8 cellular contexts compared by ENCODE assay signal in genomic region chr17:82031885-82032627, GRCh38. TPM values are rescaled to one million over a fixed set of nuclear protein-coding genes. Genes with fewer than 3 reads are reported as not detected.
DNase-seq lines count a peak whose midpoint lies in the region; ATAC-seq and TF ChIP-seq lines count a peak whose summit lies in the region.

No MANE protein-coding gene starts in this region.

- POLR2A ChIA-PET in MCF 10A (lab: Yijun Ruan, JAX): interaction anchor here (0.8 to 1.3 kb wide), 5 partner anchors 9 to 120 kb away, joined by 3 to 4 read pairs (median 3); partner anchors contain the start of genes CENPX and LRRC45

- H3K14ac ChIP-seq in mesenchymal stem cell (ENCODE audit: low read length in 2 of 2): peak overlapping the region in 1 of 2 experiments; percentile 80

- H4K91ac ChIP-seq in mesenchymal stem cell (ENCODE audit: low read length): peak overlapping the region; percentile 57

- intact Hi-C loops in Right ventricle myocardium superior (cut with DNase I) (no loop called here), MCF 10A (cut with micrococcal nuclease) (loop anchor here (2.0 to 10.0 kb wide), 3 partner anchors 63 to 213 kb away; partner anchors contain the start of gene FASN)

- no peaks in the 10 kb centered on the region for H3K4me1 Mint-ChIP-seq in MCF 10A (ENCODE audit: insufficient read depth, unreplicated experiment)

- H3K27ac Mint-ChIP-seq in MCF 10A (ENCODE audit: low read depth, unreplicated experiment): no peak overlapping the region

- peak overlapping the region; percentile 56 for H3K4me3 Mint-ChIP-seq in MCF 10A (ENCODE audit: unreplicated experiment)

- peaks cover 15% of the 10 kb centered on the region for H3K79me1 ChIP-seq in mesenchymal stem cell (replicated peaks; ENCODE audit: low read length, poor library complexity, severe bottlenecking)

- H3K4me2 ChIP-seq in OCI-LY3 (ENCODE audit: low read length) (peak overlapping the region; percentile 60), mesenchymal stem cell (ENCODE audit: low read length, poor library complexity, severe bottlenecking) (peak overlapping the region; percentile 94)

- H3K27ac ChIP-seq in cardiac muscle cell (no peak overlapping the region), OCI-LY3 (ENCODE audit: low read length) (no peak overlapping the region), mesenchymal stem cell (ENCODE audit: low read length, poor library complexity, severe bottlenecking) (no peak overlapping the region)

- CTCF ChIA-PET in MCF 10A (lab: Yijun Ruan, JAX): interaction anchor here (2.2 kb wide), 1 partner anchor 12 kb away, joined by 7 read pairs; no protein-coding TSS in a partner anchor

- no peaks in the 10 kb centered on the region for H3K9me3 Mint-ChIP-seq in MCF 10A (ENCODE audit: unreplicated experiment)

- H2BK12ac ChIP-seq in mesenchymal stem cell (ENCODE audit: low read length in 2 of 2): no peak overlapping the region

- H3K36me3 Mint-ChIP-seq in MCF 10A (ENCODE audit: insufficient read depth, unreplicated experiment): no peaks in the 10 kb centered on the region

- H3K4me3 ChIP-seq in cardiac muscle cell (peak overlapping the region; percentile 44), OCI-LY3 (ENCODE audit: low read length) (peak overlapping the region; percentile 65), mesenchymal stem cell (ENCODE audit: insufficient read depth in 1 of 2, low read depth in 1 of 2, low read length in 2 of 2) (peak overlapping the region; percentile 64 to 66)

- peak overlapping the region; percentile 60 to 68 for H3K4ac ChIP-seq in mesenchymal stem cell (ENCODE audit: low read depth in 1 of 2, low read length in 2 of 2)

- no peak overlapping the region for H2AFZ ChIP-seq in OCI-LY3 (ENCODE audit: low read depth, low read length)
- H2AFZ ChIP-seq in mesenchymal stem cell (ENCODE audit: low read depth, low read length): peak overlapping the region; percentile 62

- TF ChIP-seq CTCF in cardiac muscle cell (IDR thresholded peaks at IDR 0.05; ENCODE audit: low read depth, low read length) (no peak), OCI-LY3 (IDR thresholded peaks at IDR 0.05; ENCODE audit: low read depth, low read length) (no peak), MCF 10A (IDR thresholded peaks at IDR 0.05; ENCODE audit: unreplicated experiment) (no peak)

- H4K8ac ChIP-seq in mesenchymal stem cell (ENCODE audit: low read length): peak overlapping the region; percentile 19

- no peak overlapping the region for H2BK5ac ChIP-seq in mesenchymal stem cell (ENCODE audit: low read depth, low read length, poor library complexity, severe bottlenecking)

- peak overlapping the region; percentile 84 for H2BK15ac ChIP-seq in mesenchymal stem cell (ENCODE audit: low read depth, poor library complexity, severe bottlenecking)

- peaks cover 8% of the 10 kb centered on the region for H3K4me1 ChIP-seq in cardiac muscle cell (ENCODE audit: low read depth)
- H3K4me1 ChIP-seq in OCI-LY3 (ENCODE audit: low read length): peaks cover 26% of the 10 kb centered on the region
- H3K4me1 ChIP-seq in mesenchymal stem cell (ENCODE audit: control insufficient read depth, insufficient read depth, low read depth, low read length): peaks cover 29% of the 10 kb centered on the region

- BruUV-seq in MCF 10A (replicated peaks; lab: Mats Ljungman, UMichigan): no TSS peak

- H3K18ac ChIP-seq in mesenchymal stem cell (ENCODE audit: low read depth in 1 of 2, low read length in 2 of 2): peak overlapping the region; percentile 52 to 78

- H2BK120ac ChIP-seq in mesenchymal stem cell (ENCODE audit: low read depth, low read length): peak overlapping the region; percentile 66

- H3K9me3 ChIP-seq in cardiac muscle cell (ENCODE audit: low read depth): no peaks in the 10 kb centered on the region
- no peaks in the 10 kb centered on the region for H3K9me3 ChIP-seq in OCI-LY3 (ENCODE audit: insufficient read depth, low read length)
- no peaks in the 10 kb centered on the region for H3K9me3 ChIP-seq in mesenchymal stem cell (ENCODE audit: control insufficient read depth, low read length)

- 0 out of 2 replicates have a peak overlapping the region, but pooled peaks have one; percentile 19 for H3K9ac ChIP-seq in OCI-LY3 (ENCODE audit: low read length)
- H3K9ac ChIP-seq in mesenchymal stem cell (ENCODE audit: low read length): peak overlapping the region; percentile 38

- no peak overlapping the region for H2AK5ac ChIP-seq in mesenchymal stem cell (ENCODE audit: low read length, severe bottlenecking)

- ATAC-seq in Right ventricle myocardium superior (ENCODE audit: poor library complexity) (no peak), HG03196 (IDR thresholded peaks at IDR 0.05; ENCODE audit: unreplicated experiment) (no peak), HG03442 (IDR thresholded peaks at IDR 0.05; ENCODE audit: unreplicated experiment) (no peak), GM19035 (IDR thresholded peaks at IDR 0.05; ENCODE audit: unreplicated experiment) (no peak)

- 12% methylated on average over 32 of the region's 59 CpGs for WGBS in mesenchymal stem cell

- peak in 1 of 2 donors; percentile 43 for DNase-seq in cardiac muscle cell (ENCODE audit: low read depth in 1 of 2, low spot score in 1 of 2)
- DNase-seq in Right ventricle myocardium superior: no peak
- peak; percentile 51 for DNase-seq in MCF 10A (ENCODE audit: unreplicated experiment)
- peak; percentile 13 for DNase-seq in mesenchymal stem cell

- H3K27me3 Mint-ChIP-seq in MCF 10A (ENCODE audit: insufficient read depth, unreplicated experiment): no peaks in the 10 kb centered on the region

- H3K27me3 ChIP-seq in cardiac muscle cell: no peaks in the 10 kb centered on the region
- H3K27me3 ChIP-seq in OCI-LY3 (ENCODE audit: low read depth, low read length): no peaks in the 10 kb centered on the region
- H3K27me3 ChIP-seq in mesenchymal stem cell (ENCODE audit: control insufficient read depth in 1 of 2, insufficient read depth in 1 of 2, low read length in 2 of 2): peaks cover 0 to 12% of the 10 kb centered on the region in 2 experiments

- peaks cover 5% of the 10 kb centered on the region; the same call in 1 of the 2 replicates for H4K20me1 ChIP-seq in OCI-LY3 (ENCODE audit: insufficient read depth, low read length)

- H3K79me2 ChIP-seq in OCI-LY3 (ENCODE audit: low read length): peaks cover 7% of the 10 kb centered on the region

- no peak overlapping the region for H3K23ac ChIP-seq in mesenchymal stem cell (ENCODE audit: low read length in 2 of 2)

- H3K36me3 ChIP-seq in cardiac muscle cell (no peaks in the 10 kb centered on the region), OCI-LY3 (replicated peaks; ENCODE audit: low read depth, low read length) (peaks cover 7% of the 10 kb centered on the region), mesenchymal stem cell (ENCODE audit: control insufficient read depth in 1 of 2, insufficient read depth in 2 of 2, low read depth in 1 of 2, low read length in 2 of 2) (peaks cover 0 to 55% of the 10 kb centered on the region in 2 experiments)

RNA-seq across cellular contexts. Expression of gene RAC3, which starts 0.6 kb away (rescaled TPM):
- total RNA-seq in cardiac muscle cell (58.7 and 73.7 TPM in 2 replicates), Right ventricle myocardium superior (0.97 TPM), MCF 10A (2022) (7.1 and 9.7 TPM in 2 replicates)
- polyA plus RNA-seq in cardiac muscle cell: 9.9 and 16.4 TPM in 2 replicates
- polyA plus RNA-seq in mesenchymal stem cell (2013, experiment 1 of 2): 33.3 TPM
- polyA plus RNA-seq in mesenchymal stem cell (2013, experiment 2 of 2): 31.4 TPM

RNA-seq across cellular contexts. Expression of gene DCXR, which starts 5.4 kb away (rescaled TPM):
- total RNA-seq in cardiac muscle cell: 164 and 256 TPM in 2 replicates
- 228 and 312 TPM in 2 replicates for polyA plus RNA-seq in cardiac muscle cell
- 178 TPM for total RNA-seq in Right ventricle myocardium superior
- total RNA-seq in MCF 10A (2022): 77.9 and 111 TPM in 2 replicates
- 39.7 TPM for polyA plus RNA-seq in mesenchymal stem cell (2013, experiment 1 of 2)
- 43.5 TPM for polyA plus RNA-seq in mesenchymal stem cell (2013, experiment 2 of 2)

RNA-seq across cellular contexts. Expression of gene LRRC45, which starts 9.0 kb away (rescaled TPM):
- total RNA-seq in cardiac muscle cell (36.5 and 43.3 TPM in 2 replicates), Right ventricle myocardium superior (4.7 TPM), MCF 10A (2022) (2.6 and 3.4 TPM in 2 replicates)
- 15.2 and 31.8 TPM in 2 replicates for polyA plus RNA-seq in cardiac muscle cell
- 4.8 TPM for polyA plus RNA-seq in mesenchymal stem cell (2013, experiment 1 of 2)
- 5.2 TPM for polyA plus RNA-seq in mesenchymal stem cell (2013, experiment 2 of 2)

RNA-seq across cellular contexts. Expression of gene CENPX, which starts 9.4 kb away (rescaled TPM):
- total RNA-seq in cardiac muscle cell (82.9 and 108 TPM in 2 replicates), Right ventricle myocardium superior (27.8 TPM), MCF 10A (2022) (27.6 and 35.6 TPM in 2 replicates)
- 98.2 and 129 TPM in 2 replicates for polyA plus RNA-seq in cardiac muscle cell
- 26.5 TPM for polyA plus RNA-seq in mesenchymal stem cell (2013, experiment 1 of 2)
- 26.0 TPM for polyA plus RNA-seq in mesenchymal stem cell (2013, experiment 2 of 2)

RNA-seq across cellular contexts. Expression of gene RFNG, which starts 19.6 kb away (rescaled TPM):
- total RNA-seq in cardiac muscle cell (94.6 and 104 TPM in 2 replicates), Right ventricle myocardium superior (20.5 TPM), MCF 10A (2022) (37.9 and 38.0 TPM in 2 replicates)
- 91.0 and 98.3 TPM in 2 replicates for polyA plus RNA-seq in cardiac muscle cell
- 31.3 TPM for polyA plus RNA-seq in mesenchymal stem cell (2013, experiment 1 of 2)
- polyA plus RNA-seq in mesenchymal stem cell (2013, experiment 2 of 2): 31.7 TPM
